Comparison of ENCODE assay signal across 1 cellular context in the genomic region with DNA sequence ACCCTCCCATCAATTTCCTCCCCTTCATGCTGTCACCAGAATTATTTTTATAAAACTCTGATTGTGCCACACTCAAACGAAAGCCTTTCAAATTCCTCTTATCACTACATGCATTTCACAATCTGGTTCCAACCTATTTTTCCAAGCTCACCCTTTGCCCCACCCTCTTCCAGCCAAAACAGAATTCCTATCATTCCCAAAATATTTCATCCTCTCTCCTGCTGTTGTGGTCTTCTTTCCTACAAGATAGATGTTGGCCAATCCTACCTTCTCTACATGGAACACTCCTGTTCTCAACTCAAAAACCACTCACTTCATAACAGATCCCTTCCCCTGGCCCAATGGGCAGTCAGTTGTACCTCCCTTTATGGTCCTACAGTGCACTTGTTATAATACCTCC.
TF ChIP-seq lines count a peak whose summit lies in the region.

No MANE protein-coding gene starts in this region.

TF ChIP-seq in WTC11, 78 proteins besides CTCF, POLR2A, EP300 and RAD21 (continued from another document):
- TF ChIP-seq CBFB (CRISPR knock-in tag; IDR thresholded peaks at IDR 0.05; ENCODE audit: low read depth) (no peak), NFATC4 (CRISPR knock-in tag; IDR thresholded peaks at IDR 0.05) (no peak), ZNF232 (CRISPR knock-in tag; IDR thresholded peaks at IDR 0.05) (no peak), ETV6 (CRISPR knock-in tag; IDR thresholded peaks at IDR 0.05) (no peak), GTF2I (CRISPR knock-in tag; conservative IDR thresholded peaks at IDR 0.05) (no peak), IRF2 (CRISPR knock-in tag; IDR thresholded peaks at IDR 0.05; ENCODE audit: borderline replicate concordance, low read depth) (no peak), ZBTB21 (CRISPR knock-in tag; IDR thresholded peaks at IDR 0.05; ENCODE audit: borderline replicate concordance) (no peak), TEAD4 (CRISPR knock-in tag; IDR thresholded peaks at IDR 0.05) (no peak)
- TF ChIP-seq, protein P1, sequence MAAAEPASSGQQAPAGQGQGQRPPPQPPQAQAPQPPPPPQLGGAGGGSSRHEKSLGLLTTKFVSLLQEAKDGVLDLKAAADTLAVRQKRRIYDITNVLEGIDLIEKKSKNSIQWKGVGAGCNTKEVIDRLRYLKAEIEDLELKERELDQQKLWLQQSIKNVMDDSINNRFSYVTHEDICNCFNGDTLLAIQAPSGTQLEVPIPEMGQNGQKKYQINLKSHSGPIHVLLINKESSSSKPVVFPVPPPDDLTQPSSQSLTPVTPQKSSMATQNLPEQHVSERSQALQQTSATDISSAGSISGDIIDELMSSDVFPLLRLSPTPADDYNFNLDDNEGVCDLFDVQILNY (CRISPR knock-in tag; IDR thresholded peaks at IDR 0.05), result no peak
- TF ChIP-seq, protein P2, sequence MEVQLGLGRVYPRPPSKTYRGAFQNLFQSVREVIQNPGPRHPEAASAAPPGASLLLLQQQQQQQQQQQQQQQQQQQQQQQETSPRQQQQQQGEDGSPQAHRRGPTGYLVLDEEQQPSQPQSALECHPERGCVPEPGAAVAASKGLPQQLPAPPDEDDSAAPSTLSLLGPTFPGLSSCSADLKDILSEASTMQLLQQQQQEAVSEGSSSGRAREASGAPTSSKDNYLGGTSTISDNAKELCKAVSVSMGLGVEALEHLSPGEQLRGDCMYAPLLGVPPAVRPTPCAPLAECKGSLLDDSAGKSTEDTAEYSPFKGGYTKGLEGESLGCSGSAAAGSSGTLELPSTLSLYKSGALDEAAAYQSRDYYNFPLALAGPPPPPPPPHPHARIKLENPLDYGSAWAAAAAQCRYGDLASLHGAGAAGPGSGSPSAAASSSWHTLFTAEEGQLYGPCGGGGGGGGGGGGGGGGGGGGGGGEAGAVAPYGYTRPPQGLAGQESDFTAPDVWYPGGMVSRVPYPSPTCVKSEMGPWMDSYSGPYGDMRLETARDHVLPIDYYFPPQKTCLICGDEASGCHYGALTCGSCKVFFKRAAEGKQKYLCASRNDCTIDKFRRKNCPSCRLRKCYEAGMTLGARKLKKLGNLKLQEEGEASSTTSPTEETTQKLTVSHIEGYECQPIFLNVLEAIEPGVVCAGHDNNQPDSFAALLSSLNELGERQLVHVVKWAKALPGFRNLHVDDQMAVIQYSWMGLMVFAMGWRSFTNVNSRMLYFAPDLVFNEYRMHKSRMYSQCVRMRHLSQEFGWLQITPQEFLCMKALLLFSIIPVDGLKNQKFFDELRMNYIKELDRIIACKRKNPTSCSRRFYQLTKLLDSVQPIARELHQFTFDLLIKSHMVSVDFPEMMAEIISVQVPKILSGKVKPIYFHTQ (CRISPR knock-in tag; IDR thresholded peaks at IDR 0.05), result no peak
- TF ChIP-seq, protein P3, sequence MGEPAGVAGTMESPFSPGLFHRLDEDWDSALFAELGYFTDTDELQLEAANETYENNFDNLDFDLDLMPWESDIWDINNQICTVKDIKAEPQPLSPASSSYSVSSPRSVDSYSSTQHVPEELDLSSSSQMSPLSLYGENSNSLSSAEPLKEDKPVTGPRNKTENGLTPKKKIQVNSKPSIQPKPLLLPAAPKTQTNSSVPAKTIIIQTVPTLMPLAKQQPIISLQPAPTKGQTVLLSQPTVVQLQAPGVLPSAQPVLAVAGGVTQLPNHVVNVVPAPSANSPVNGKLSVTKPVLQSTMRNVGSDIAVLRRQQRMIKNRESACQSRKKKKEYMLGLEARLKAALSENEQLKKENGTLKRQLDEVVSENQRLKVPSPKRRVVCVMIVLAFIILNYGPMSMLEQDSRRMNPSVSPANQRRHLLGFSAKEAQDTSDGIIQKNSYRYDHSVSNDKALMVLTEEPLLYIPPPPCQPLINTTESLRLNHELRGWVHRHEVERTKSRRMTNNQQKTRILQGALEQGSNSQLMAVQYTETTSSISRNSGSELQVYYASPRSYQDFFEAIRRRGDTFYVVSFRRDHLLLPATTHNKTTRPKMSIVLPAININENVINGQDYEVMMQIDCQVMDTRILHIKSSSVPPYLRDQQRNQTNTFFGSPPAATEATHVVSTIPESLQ (CRISPR knock-in tag; IDR thresholded peaks at IDR 0.05), result no peak
